In the genomic region with DNA sequence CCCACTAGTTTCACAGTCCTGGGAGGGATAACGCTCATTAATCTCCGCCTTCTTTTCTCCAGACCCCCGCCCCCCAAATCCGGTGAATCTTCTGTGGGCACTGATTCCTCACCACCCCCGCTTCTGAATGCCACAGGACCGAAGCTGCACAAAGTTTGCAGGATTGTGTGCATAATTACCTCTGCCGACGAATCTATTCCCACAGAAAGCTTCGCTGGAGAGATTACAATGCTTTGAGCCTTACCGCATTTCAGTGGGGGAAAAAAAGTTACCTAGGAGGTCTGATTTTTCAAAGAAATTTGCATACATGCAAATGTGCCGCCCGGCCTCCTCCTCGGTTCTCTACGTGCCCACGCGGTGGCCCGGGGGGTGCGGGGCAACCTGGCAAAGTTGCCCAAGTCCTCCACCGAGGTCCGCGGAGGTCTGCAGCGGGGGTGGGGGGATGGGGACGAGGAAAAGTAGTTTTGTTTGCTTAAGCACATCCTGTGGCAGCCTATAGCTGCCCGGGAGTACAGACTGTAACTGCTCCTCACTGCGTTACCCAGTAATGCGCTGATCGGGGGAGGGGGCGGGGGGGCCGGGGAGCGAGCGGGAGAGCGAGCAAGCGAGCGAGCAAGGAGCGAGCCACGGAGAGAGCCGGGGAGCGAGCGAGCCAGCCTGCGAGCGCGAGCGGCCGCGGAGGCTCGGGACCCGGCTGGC, we compare ENCODE assay signal across 1 cellular context.
TF ChIP-seq lines count a peak whose summit lies in the region.

No MANE protein-coding gene starts in this region.

TF ChIP-seq in HepG2, 621 proteins besides CTCF, POLR2A, EP300 and RAD21 (continued from another document and continues in another):
- TF ChIP-seq, protein P1, sequence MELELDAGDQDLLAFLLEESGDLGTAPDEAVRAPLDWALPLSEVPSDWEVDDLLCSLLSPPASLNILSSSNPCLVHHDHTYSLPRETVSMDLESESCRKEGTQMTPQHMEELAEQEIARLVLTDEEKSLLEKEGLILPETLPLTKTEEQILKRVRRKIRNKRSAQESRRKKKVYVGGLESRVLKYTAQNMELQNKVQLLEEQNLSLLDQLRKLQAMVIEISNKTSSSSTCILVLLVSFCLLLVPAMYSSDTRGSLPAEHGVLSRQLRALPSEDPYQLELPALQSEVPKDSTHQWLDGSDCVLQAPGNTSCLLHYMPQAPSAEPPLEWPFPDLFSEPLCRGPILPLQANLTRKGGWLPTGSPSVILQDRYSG (CRISPR knock-in tag; IDR thresholded peaks at IDR 0.05) = no peak
- TF ChIP-seq ZBTB7B (CRISPR knock-in tag; IDR thresholded peaks at IDR 0.05) = no peak
- no peak for TF ChIP-seq ZGPAT (CRISPR knock-in tag; IDR thresholded peaks at IDR 0.05)
- no peak for TF ChIP-seq ZNF589 (CRISPR knock-in tag; conservative IDR thresholded peaks at IDR 0.05)
- no peak for TF ChIP-seq ATAD3A (CRISPR knock-in tag; IDR thresholded peaks at IDR 0.05)
- no peak for TF ChIP-seq ZNF567 (CRISPR knock-in tag; IDR thresholded peaks at IDR 0.05; ENCODE audit: borderline replicate concordance)
- TF ChIP-seq, protein P2, sequence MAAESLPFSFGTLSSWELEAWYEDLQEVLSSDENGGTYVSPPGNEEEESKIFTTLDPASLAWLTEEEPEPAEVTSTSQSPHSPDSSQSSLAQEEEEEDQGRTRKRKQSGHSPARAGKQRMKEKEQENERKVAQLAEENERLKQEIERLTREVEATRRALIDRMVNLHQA (CRISPR knock-in tag; IDR thresholded peaks at IDR 0.05) = no peak
- no peak for TF ChIP-seq DR1 (CRISPR knock-in tag; IDR thresholded peaks at IDR 0.05)
- TF ChIP-seq RXRA (CRISPR knock-in tag; IDR thresholded peaks at IDR 0.05) = no peak
- TF ChIP-seq, protein P3, sequence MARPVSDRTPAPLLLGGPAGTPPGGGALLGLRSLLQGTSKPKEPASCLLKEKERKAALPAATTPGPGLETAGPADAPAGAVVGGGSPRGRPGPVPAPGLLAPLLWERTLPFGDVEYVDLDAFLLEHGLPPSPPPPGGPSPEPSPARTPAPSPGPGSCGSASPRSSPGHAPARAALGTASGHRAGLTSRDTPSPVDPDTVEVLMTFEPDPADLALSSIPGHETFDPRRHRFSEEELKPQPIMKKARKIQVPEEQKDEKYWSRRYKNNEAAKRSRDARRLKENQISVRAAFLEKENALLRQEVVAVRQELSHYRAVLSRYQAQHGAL (CRISPR knock-in tag; IDR thresholded peaks at IDR 0.05; ENCODE audit: not compliant biosample characterization) = no peak
- no peak for TF ChIP-seq NFYB (CRISPR knock-in tag; IDR thresholded peaks at IDR 0.05)
- TF ChIP-seq ATF7 (IDR thresholded peaks at IDR 0.05) = no peak
- TF ChIP-seq ATF7 (CRISPR knock-in tag; IDR thresholded peaks at IDR 0.05) = no peak
- no peak for TF ChIP-seq ZNF652 (CRISPR knock-in tag; IDR thresholded peaks at IDR 0.05; ENCODE audit: borderline replicate concordance, low read depth)
- TF ChIP-seq ZFP36L1 (CRISPR knock-in tag; IDR thresholded peaks at IDR 0.05) = no peak
- TF ChIP-seq KLF11 (CRISPR knock-in tag; IDR thresholded peaks at IDR 0.05) = no peak
- no peak for TF ChIP-seq ZNF670 (CRISPR knock-in tag; IDR thresholded peaks at IDR 0.05; ENCODE audit: borderline replicate concordance)
- TF ChIP-seq ZC3H4 (CRISPR knock-in tag; IDR thresholded peaks at IDR 0.05; ENCODE audit: borderline replicate concordance) = no peak
- no peak for TF ChIP-seq SP140L (CRISPR knock-in tag; IDR thresholded peaks at IDR 0.05; ENCODE audit: borderline replicate concordance)
- TF ChIP-seq, protein P4, sequence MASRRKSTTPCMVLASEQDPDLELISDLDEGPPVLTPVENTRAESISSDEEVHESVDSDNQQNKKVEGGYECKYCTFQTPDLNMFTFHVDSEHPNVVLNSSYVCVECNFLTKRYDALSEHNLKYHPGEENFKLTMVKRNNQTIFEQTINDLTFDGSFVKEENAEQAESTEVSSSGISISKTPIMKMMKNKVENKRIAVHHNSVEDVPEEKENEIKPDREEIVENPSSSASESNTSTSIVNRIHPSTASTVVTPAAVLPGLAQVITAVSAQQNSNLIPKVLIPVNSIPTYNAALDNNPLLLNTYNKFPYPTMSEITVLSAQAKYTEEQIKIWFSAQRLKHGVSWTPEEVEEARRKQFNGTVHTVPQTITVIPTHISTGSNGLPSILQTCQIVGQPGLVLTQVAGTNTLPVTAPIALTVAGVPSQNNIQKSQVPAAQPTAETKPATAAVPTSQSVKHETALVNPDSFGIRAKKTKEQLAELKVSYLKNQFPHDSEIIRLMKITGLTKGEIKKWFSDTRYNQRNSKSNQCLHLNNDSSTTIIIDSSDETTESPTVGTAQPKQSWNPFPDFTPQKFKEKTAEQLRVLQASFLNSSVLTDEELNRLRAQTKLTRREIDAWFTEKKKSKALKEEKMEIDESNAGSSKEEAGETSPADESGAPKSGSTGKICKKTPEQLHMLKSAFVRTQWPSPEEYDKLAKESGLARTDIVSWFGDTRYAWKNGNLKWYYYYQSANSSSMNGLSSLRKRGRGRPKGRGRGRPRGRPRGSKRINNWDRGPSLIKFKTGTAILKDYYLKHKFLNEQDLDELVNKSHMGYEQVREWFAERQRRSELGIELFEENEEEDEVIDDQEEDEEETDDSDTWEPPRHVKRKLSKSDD (CRISPR knock-in tag; IDR thresholded peaks at IDR 0.05; ENCODE audit: low read depth) = no peak
- TF ChIP-seq RFXAP (CRISPR knock-in tag; IDR thresholded peaks at IDR 0.05; ENCODE audit: borderline replicate concordance) = no peak
- no peak for TF ChIP-seq FOSL1 (CRISPR knock-in tag; IDR thresholded peaks at IDR 0.05; ENCODE audit: borderline replicate concordance)
- TF ChIP-seq ZNF737 (CRISPR knock-in tag; IDR thresholded peaks at IDR 0.05; ENCODE audit: borderline replicate concordance) = no peak
- peak; percentile 51; the same call in 1 of the 2 replicates for TF ChIP-seq MYPOP (CRISPR knock-in tag; IDR thresholded peaks at IDR 0.05)
- TF ChIP-seq NONO (IDR thresholded peaks at IDR 0.05) = no peak
- peak; percentile 60; the same call in 1 of the 2 replicates for TF ChIP-seq NONO (CRISPR knock-in tag; conservative IDR thresholded peaks at IDR 0.05)
- TF ChIP-seq RFXANK (CRISPR knock-in tag; IDR thresholded peaks at IDR 0.05) = no peak
- TF ChIP-seq FOXA3 (CRISPR knock-in tag; IDR thresholded peaks at IDR 0.05) = no peak
- peak; percentile 38; the same call in 1 of the 2 replicates for TF ChIP-seq ZNF292 (CRISPR knock-in tag; IDR thresholded peaks at IDR 0.05; ENCODE audit: borderline replicate concordance, low read depth)
- TF ChIP-seq, protein P5, sequence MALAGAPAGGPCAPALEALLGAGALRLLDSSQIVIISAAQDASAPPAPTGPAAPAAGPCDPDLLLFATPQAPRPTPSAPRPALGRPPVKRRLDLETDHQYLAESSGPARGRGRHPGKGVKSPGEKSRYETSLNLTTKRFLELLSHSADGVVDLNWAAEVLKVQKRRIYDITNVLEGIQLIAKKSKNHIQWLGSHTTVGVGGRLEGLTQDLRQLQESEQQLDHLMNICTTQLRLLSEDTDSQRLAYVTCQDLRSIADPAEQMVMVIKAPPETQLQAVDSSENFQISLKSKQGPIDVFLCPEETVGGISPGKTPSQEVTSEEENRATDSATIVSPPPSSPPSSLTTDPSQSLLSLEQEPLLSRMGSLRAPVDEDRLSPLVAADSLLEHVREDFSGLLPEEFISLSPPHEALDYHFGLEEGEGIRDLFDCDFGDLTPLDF (CRISPR knock-in tag; IDR thresholded peaks at IDR 0.05) = no peak
- TF ChIP-seq THYN1 (CRISPR knock-in tag; IDR thresholded peaks at IDR 0.05; ENCODE audit: borderline replicate concordance, low read depth) = no peak
- TF ChIP-seq DMAP1 (CRISPR knock-in tag; IDR thresholded peaks at IDR 0.05) = 0 out of 2 replicates have a peak, but pooled peaks have one; percentile 15
- TF ChIP-seq, protein P6, sequence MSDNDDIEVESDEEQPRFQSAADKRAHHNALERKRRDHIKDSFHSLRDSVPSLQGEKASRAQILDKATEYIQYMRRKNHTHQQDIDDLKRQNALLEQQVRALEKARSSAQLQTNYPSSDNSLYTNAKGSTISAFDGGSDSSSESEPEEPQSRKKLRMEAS (IDR thresholded peaks at IDR 0.05) = no peak; the same call in 1 of the 2 replicates
- TF ChIP-seq KDM1A (CRISPR knock-in tag; IDR thresholded peaks at IDR 0.05) = no peak
- TF ChIP-seq FIP1L1 (IDR thresholded peaks at IDR 0.05; ENCODE audit: borderline replicate concordance, insufficient read depth, low read depth, low read length) = no peak
- TF ChIP-seq, protein P7, sequence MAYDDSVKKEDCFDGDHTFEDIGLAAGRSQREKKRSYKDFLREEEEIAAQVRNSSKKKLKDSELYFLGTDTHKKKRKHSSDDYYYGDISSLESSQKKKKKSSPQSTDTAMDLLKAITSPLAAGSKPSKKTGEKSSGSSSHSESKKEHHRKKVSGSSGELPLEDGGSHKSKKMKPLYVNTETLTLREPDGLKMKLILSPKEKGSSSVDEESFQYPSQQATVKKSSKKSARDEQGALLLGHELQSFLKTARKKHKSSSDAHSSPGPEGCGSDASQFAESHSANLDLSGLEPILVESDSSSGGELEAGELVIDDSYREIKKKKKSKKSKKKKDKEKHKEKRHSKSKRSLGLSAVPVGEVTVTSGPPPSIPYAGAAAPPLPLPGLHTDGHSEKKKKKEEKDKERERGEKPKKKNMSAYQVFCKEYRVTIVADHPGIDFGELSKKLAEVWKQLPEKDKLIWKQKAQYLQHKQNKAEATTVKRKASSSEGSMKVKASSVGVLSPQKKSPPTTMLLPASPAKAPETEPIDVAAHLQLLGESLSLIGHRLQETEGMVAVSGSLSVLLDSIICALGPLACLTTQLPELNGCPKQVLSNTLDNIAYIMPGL (CRISPR knock-in tag; IDR thresholded peaks at IDR 0.05; ENCODE audit: borderline replicate concordance in 1 of 2, low read depth in 1 of 2) = 0 out of 4 replicates have a peak, but pooled peaks of 1 of the 2 experiments have one; percentile 18
- TF ChIP-seq, protein P8, sequence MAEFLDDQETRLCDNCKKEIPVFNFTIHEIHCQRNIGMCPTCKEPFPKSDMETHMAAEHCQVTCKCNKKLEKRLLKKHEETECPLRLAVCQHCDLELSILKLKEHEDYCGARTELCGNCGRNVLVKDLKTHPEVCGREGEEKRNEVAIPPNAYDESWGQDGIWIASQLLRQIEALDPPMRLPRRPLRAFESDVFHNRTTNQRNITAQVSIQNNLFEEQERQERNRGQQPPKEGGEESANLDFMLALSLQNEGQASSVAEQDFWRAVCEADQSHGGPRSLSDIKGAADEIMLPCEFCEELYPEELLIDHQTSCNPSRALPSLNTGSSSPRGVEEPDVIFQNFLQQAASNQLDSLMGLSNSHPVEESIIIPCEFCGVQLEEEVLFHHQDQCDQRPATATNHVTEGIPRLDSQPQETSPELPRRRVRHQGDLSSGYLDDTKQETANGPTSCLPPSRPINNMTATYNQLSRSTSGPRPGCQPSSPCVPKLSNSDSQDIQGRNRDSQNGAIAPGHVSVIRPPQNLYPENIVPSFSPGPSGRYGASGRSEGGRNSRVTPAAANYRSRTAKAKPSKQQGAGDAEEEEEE (CRISPR knock-in tag; IDR thresholded peaks at IDR 0.05; ENCODE audit: borderline replicate concordance) = no peak
- TF ChIP-seq, protein P9, sequence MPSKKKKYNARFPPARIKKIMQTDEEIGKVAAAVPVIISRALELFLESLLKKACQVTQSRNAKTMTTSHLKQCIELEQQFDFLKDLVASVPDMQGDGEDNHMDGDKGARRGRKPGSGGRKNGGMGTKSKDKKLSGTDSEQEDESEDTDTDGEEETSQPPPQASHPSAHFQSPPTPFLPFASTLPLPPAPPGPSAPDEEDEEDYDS (CRISPR knock-in tag; IDR thresholded peaks at IDR 0.05) = no peak
- TF ChIP-seq NR2C2 (CRISPR knock-in tag; IDR thresholded peaks at IDR 0.05; ENCODE audit: borderline replicate concordance) = peak; percentile 7; the same call in 1 of the 2 replicates
- TF ChIP-seq NCOA1 (CRISPR knock-in tag; IDR thresholded peaks at IDR 0.05) = no peak
- no peak for TF ChIP-seq ZNF564 (CRISPR knock-in tag; IDR thresholded peaks at IDR 0.05)
- no peak for TF ChIP-seq BCL3 (CRISPR knock-in tag; IDR thresholded peaks at IDR 0.05)
- TF ChIP-seq ZNF296 (CRISPR knock-in tag; conservative IDR thresholded peaks at IDR 0.05) = no peak
- TF ChIP-seq GABPA (IDR thresholded peaks at IDR 0.05; ENCODE audit: low read depth, low read length) = no peak
- no peak for TF ChIP-seq GABPA (CRISPR knock-in tag; IDR thresholded peaks at IDR 0.05; ENCODE audit: low read depth)
- no peak for TF ChIP-seq ZNF343 (CRISPR knock-in tag; IDR thresholded peaks at IDR 0.05)
- TF ChIP-seq ZNF24 (IDR thresholded peaks at IDR 0.05) = no peak
- no peak for TF ChIP-seq JARID2 (CRISPR knock-in tag; IDR thresholded peaks at IDR 0.05; ENCODE audit: insufficient replicate concordance)
- TF ChIP-seq MBD4 (IDR thresholded peaks at IDR 0.05; ENCODE audit: borderline replicate concordance, low read length) = no peak
- TF ChIP-seq ZNF619 (CRISPR knock-in tag; IDR thresholded peaks at IDR 0.05) = no peak
